16 cellular contexts compared by ENCODE assay signal in genomic region chr4:181845617-181846016, GRCh38.
A peak's percentile ranks its signal among the peaks of the same experiment; 100 is the strongest.
DNase-seq lines count a peak whose midpoint lies in the region; ATAC-seq, FAIRE-seq and TF ChIP-seq lines count a peak whose summit lies in the region.
"Had no signal": no experiment of that assay in that cellular context is flagged by ENCODE, and none has a peak within 500 bp of the region (broad histone marks: within the 10 kb centered on the region; RNA-seq: fewer than 3 reads in every experiment).

No MANE protein-coding gene starts in this region.

- H3K23me2 ChIP-seq in H1 (ENCODE audit: low read depth, low read length) = peaks cover 3% of the 10 kb centered on the region; the same call in 1 of the 2 replicates

- H4K20me1 ChIP-seq in H1 (replicated peaks in 1 of 2; ENCODE audit: control insufficient read depth in 1 of 2, insufficient read depth in 2 of 2, low read length in 2 of 2) (no peaks in the 10 kb centered on the region), keratinocyte (ENCODE audit: control insufficient read depth, extremely low read depth, insufficient read depth, low read length) (no peaks in the 10 kb centered on the region)

- H3K27ac ChIP-seq in RWPE2 (ENCODE audit: poor library complexity, severe bottlenecking) = no peak overlapping the region
- H3K27ac ChIP-seq in H1 (ENCODE audit: low read depth, low read length) = no peak overlapping the region
- H3K27ac ChIP-seq in keratinocyte (ENCODE audit: control insufficient read depth, insufficient read depth, low read length) = peak overlapping the region; percentile 64
- H3K27ac ChIP-seq: GM23248 had no signal

- H3K23ac ChIP-seq in H1 (ENCODE audit: insufficient read length) = no peak overlapping the region

- TF ChIP-seq CTCF in RWPE2 (IDR thresholded peaks at IDR 0.05; ENCODE audit: poor library complexity, severe bottlenecking) = no peak
- no peak for TF ChIP-seq CTCF in H1 (IDR thresholded peaks at IDR 0.05; ENCODE audit: control extremely low read depth in 1 of 3, insufficient read depth in 1 of 3, low read depth in 1 of 3, low read length in 3 of 3)
- no peak for TF ChIP-seq CTCF in keratinocyte (optimal IDR thresholded peaks at IDR 0.05 in 1 of 3, IDR thresholded peaks at IDR 0.05 in 1 of 3, conservative IDR thresholded peaks at IDR 0.05 in 1 of 3; ENCODE audit: extremely low read depth in 1 of 3, insufficient read depth in 2 of 3, low read length in 3 of 3)
- TF ChIP-seq CTCF in GM10248 (IDR thresholded peaks at IDR 0.05; ENCODE audit: control extremely low read depth, extremely low read depth, low read depth, missing control alignments) = no peak

- no peak overlapping the region for H2BK20ac ChIP-seq in H1 (ENCODE audit: low read length)

- H3K79me1 ChIP-seq in H1 (ENCODE audit: low read depth, low read length) = no peaks in the 10 kb centered on the region

- H2BK120ac ChIP-seq in H1 (replicated peaks; ENCODE audit: low read depth, low read length) = no peak overlapping the region

- no peak overlapping the region for H3K9ac ChIP-seq in H1 (replicated peaks in 1 of 4; ENCODE audit: extremely low read depth in 1 of 4, low read depth in 3 of 4, low read length in 3 of 4)
- no peak overlapping the region for H3K9ac ChIP-seq in keratinocyte (ENCODE audit: control insufficient read depth, extremely low read depth, insufficient read depth, low read length)
- H3K9ac ChIP-seq: GM23248 had no signal

- no peak overlapping the region for H3K18ac ChIP-seq in H1 (ENCODE audit: extremely low read depth, low read length)

- no peak for TF ChIP-seq RAD21 in H1 (IDR thresholded peaks at IDR 0.05 in 1 of 2, conservative IDR thresholded peaks at IDR 0.05 in 1 of 2; ENCODE audit: low read depth in 2 of 2, low read length in 2 of 2)

- no peak overlapping the region for H2BK15ac ChIP-seq in H1 (ENCODE audit: low read length)

- CTCF ChIA-PET in H1 (lab: Charles Lee; ENCODE audit: partially characterized antibody) (no interaction called here), GM10248 (lab: Yijun Ruan, JAX) (no interaction called here)

- no peak overlapping the region for H2BK5ac ChIP-seq in H1 (ENCODE audit: low read depth, low read length)

- TF ChIP-seq EP300 in H1 (IDR thresholded peaks at IDR 0.05; ENCODE audit: borderline replicate concordance in 1 of 2, low read depth in 2 of 2, low read length in 2 of 2) = no peak

- no peaks in the 10 kb centered on the region for H3K9me1 ChIP-seq in keratinocyte (ENCODE audit: control insufficient read depth, extremely low read depth, insufficient read depth, low read length)

- no peak overlapping the region for H4K5ac ChIP-seq in H1 (ENCODE audit: insufficient read length, low read depth, low read length)

- H3K56ac ChIP-seq in H1 (replicated peaks; ENCODE audit: insufficient read length, low read depth, low read length) = no peak overlapping the region

- H3K27me3 ChIP-seq in RWPE2 (ENCODE audit: insufficient read depth, poor library complexity, severe bottlenecking) = no peaks in the 10 kb centered on the region
- H3K27me3 ChIP-seq in H1 (replicated peaks in 1 of 4; ENCODE audit: control insufficient read depth in 3 of 4, extremely low read depth in 1 of 4, insufficient read depth in 3 of 4, low read length in 3 of 4) = no peaks in the 10 kb centered on the region
- H3K27me3 ChIP-seq in keratinocyte (ENCODE audit: control insufficient read depth, extremely low read depth, insufficient read depth, low read length) = no peaks in the 10 kb centered on the region

- 0 out of 2 replicates have a peak overlapping the region, but pooled peaks have one; percentile 14 for H2AFZ ChIP-seq in H1 (ENCODE audit: low read length)
- H2AFZ ChIP-seq in keratinocyte (ENCODE audit: control insufficient read depth, low read length) = peak overlapping the region; percentile 66
- H2AFZ ChIP-seq: GM23248 had no signal

- H3K9me3 ChIP-seq in RWPE2 (ENCODE audit: severe bottlenecking) = no peaks in the 10 kb centered on the region
- no peaks in the 10 kb centered on the region for H3K9me3 ChIP-seq in H1 (ENCODE audit: insufficient read depth in 2 of 2, low read depth in 1 of 2, low read length in 1 of 2)
- H3K9me3 ChIP-seq in keratinocyte (ENCODE audit: control insufficient read depth, low read depth, low read length) = no peaks in the 10 kb centered on the region

- H3K14ac ChIP-seq in H1 (ENCODE audit: insufficient read length) = no peak overlapping the region

- no peak overlapping the region for H3K4me2 ChIP-seq in H1 (ENCODE audit: insufficient read depth in 1 of 2, low read depth in 2 of 2, low read length in 2 of 2)
- H3K4me2 ChIP-seq in keratinocyte (ENCODE audit: control insufficient read depth, extremely low read depth, insufficient read depth, low read depth, low read length) = peak overlapping the region; percentile 67

- no peak overlapping the region for H3K4ac ChIP-seq in H1 (replicated peaks; ENCODE audit: insufficient read length, low read depth, low read length)

- no peaks in the 10 kb centered on the region for H3K79me2 ChIP-seq in H1 (ENCODE audit: control insufficient read depth in 1 of 2, insufficient read depth in 2 of 2, low read length in 2 of 2)
- H3K79me2 ChIP-seq in keratinocyte (ENCODE audit: control insufficient read depth, insufficient read depth, low read length) = no peaks in the 10 kb centered on the region

- ATAC-seq in RWPE2 (ENCODE audit: low read depth) (peak; percentile 68; the same call in 2 of the 3 replicates), GM21367 (IDR thresholded peaks at IDR 0.05; ENCODE audit: unreplicated experiment) (no peak)
- ATAC-seq: GM12878 had no signal

- no peak overlapping the region for H3K4me3 ChIP-seq in RWPE2 (ENCODE audit: severe bottlenecking)
- H3K4me3 ChIP-seq in H1 (ENCODE audit: extremely low read depth in 1 of 4, insufficient read depth in 2 of 4, low read depth in 3 of 4, low read length in 4 of 4) = no peak overlapping the region
- H3K4me3 ChIP-seq in keratinocyte (ENCODE audit: control insufficient read depth in 2 of 3, extremely low read depth in 1 of 3, insufficient read depth in 2 of 3, low read depth in 1 of 3, low read length in 3 of 3) = no peak overlapping the region
- H3K4me3 ChIP-seq: GM12878, GM23248 had no signal

- H3K36me3 ChIP-seq in RWPE2 (ENCODE audit: low read depth) (no peaks in the 10 kb centered on the region), H1 (ENCODE audit: control insufficient read depth in 2 of 4, insufficient read depth in 4 of 4, low read length in 3 of 4) (no peaks in the 10 kb centered on the region), keratinocyte (ENCODE audit: control insufficient read depth in 2 of 2, extremely low read depth in 1 of 2, insufficient read depth in 2 of 2, low read length in 2 of 2) (no peaks in the 10 kb centered on the region)

- FAIRE-seq in H1 (lab: Jason Lieb, UNC) (no peak), keratinocyte (lab: Jason Lieb, UNC) (peak; percentile 91)
- FAIRE-seq: D721Med, GM12878, GM18507 had no signal

- no peak overlapping the region for H2BK12ac ChIP-seq in H1 (ENCODE audit: low read depth, low read length)

- H2AK5ac ChIP-seq in H1 (ENCODE audit: low read depth, low read length) = no peak overlapping the region

- peaks cover 12% of the 10 kb centered on the region for H3K4me1 ChIP-seq in RWPE2 (ENCODE audit: insufficient read depth, poor library complexity, severe bottlenecking)
- no peaks in the 10 kb centered on the region for H3K4me1 ChIP-seq in H1 (replicated peaks in 1 of 4; ENCODE audit: control insufficient read depth in 3 of 4, insufficient read depth in 4 of 4, low read length in 3 of 4)
- H3K4me1 ChIP-seq in keratinocyte (ENCODE audit: control insufficient read depth, extremely low read depth, insufficient read depth, low read length) = peaks cover 12% of the 10 kb centered on the region

- TF ChIP-seq POLR2A in H1 (IDR thresholded peaks at IDR 0.05; ENCODE audit: control extremely low read depth in 1 of 2, low read depth in 2 of 2, low read length in 2 of 2) = no peak

- 87% methylated on average over 3 of the region's 3 CpGs; no CpG with 5 or more reads in 1 of the 2 experiments for WGBS in H1 (ENCODE audit: extremely low coverage in 1 of 2, insufficient coverage in 1 of 2, insufficient read length in 1 of 2, insufficient replicate concordance in 2 of 2, low coverage in 1 of 2, low lambda C conversion rate in 2 of 2, missing lambda C conversion rate in 1 of 2), 2 experiments

- dilution Hi-C loops in keratinocyte (cut with MboI; ENCODE audit: extremely low pct_ligation_motif_present, low sequenced_read_pairs) = no loop called here

- no peak overlapping the region for H4K91ac ChIP-seq in H1 (replicated peaks; ENCODE audit: insufficient read length, low read length)

- POLR2A ChIA-PET in H1 (lab: Charles Lee; ENCODE audit: partially characterized antibody) (no interaction called here), GM10248 (lab: Yijun Ruan, JAX) (no interaction called here)

- H4K8ac ChIP-seq in H1 (ENCODE audit: extremely low read depth, insufficient read depth, low read length) = no peak overlapping the region

- DNase-seq in HPDE6-E6E7 (ENCODE audit: extremely low spot score) (peak; percentile 12), RWPE2 (ENCODE audit: low spot score) (no peak), H1 (ENCODE audit: low read depth in 1 of 2, low spot score in 2 of 2) (no peak), keratinocyte (ENCODE audit: low read depth, low spot score) (no peak), NCI-H748 (lab: John Stamatoyannopoulos, UW; ENCODE audit: unreplicated experiment) (no peak), GM10248 (ENCODE audit: extremely low spot score) (no peak)
- DNase-seq: C1 segment of cervical spinal cord; CD4-positive, alpha-beta memory T cell; COR-L47; DMS153; GM23248; H9 had no signal

TF ChIP-seq in H1, 55 proteins besides CTCF, POLR2A, EP300 and RAD21:
- no peak for TF ChIP-seq ASH2L (IDR thresholded peaks at IDR 0.05; ENCODE audit: low read length)
- TF ChIP-seq POLR2AphosphoS5 (IDR thresholded peaks at IDR 0.05; ENCODE audit: low read depth, low read length) = no peak
- TF ChIP-seq EGR1 (IDR thresholded peaks at IDR 0.05; ENCODE audit: borderline replicate concordance, low read depth, low read length) = no peak
- no peak for TF ChIP-seq SIRT6 (IDR thresholded peaks at IDR 0.05; ENCODE audit: low read length)
- TF ChIP-seq MAX (IDR thresholded peaks at IDR 0.05) = no peak
- no peak for TF ChIP-seq CREB1 (IDR thresholded peaks at IDR 0.05)
- no peak for TF ChIP-seq SAP30 (IDR thresholded peaks at IDR 0.05; ENCODE audit: insufficient read depth, insufficient replicate concordance, low read length)
- TF ChIP-seq CBX5 (IDR thresholded peaks at IDR 0.05; ENCODE audit: low read depth, low read length) = no peak
- no peak for TF ChIP-seq MAFK (IDR thresholded peaks at IDR 0.05; ENCODE audit: low read depth, low read length)
- TF ChIP-seq SUZ12 (IDR thresholded peaks at IDR 0.05; ENCODE audit: low read length) = no peak
